In the genomic region with DNA sequence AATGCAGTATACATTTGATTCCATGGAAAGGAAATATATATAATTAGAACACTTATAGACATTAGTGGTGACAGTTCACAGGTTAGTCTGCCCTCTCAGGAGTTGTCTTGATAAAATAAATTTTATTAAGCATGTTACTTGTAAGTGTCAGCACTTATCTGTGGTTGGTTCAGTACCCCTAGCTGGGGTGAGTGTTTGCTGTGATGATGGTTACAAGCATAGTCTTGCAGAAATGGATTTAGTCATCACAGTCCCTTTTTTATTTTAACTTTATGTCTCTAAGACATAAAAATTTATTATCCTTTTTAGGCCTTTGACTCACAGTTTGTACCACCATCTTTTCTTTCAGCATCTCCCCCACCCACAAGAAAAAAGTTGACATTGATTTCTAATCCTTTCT, we compare ENCODE assay signal across 1 cellular context.
TF ChIP-seq lines count a peak whose summit lies in the region.

No MANE protein-coding gene starts in this region.

TF ChIP-seq in GM12878, 131 proteins besides CTCF, POLR2A, EP300 and RAD21:
- TF ChIP-seq CBX3 (IDR thresholded peaks at IDR 0.05; ENCODE audit: borderline replicate concordance, low read depth) (no peak), RB1 (IDR thresholded peaks at IDR 0.05; ENCODE audit: borderline replicate concordance) (no peak), NFYA (IDR thresholded peaks at IDR 0.05; ENCODE audit: borderline replicate concordance, low read depth, low read length) (no peak), BRCA1 (IDR thresholded peaks at IDR 0.05; ENCODE audit: low read depth, low read length) (no peak), RCOR1 (conservative IDR thresholded peaks at IDR 0.05; ENCODE audit: low read depth, low read length) (no peak), HDAC6 (IDR thresholded peaks at IDR 0.05; ENCODE audit: unreplicated experiment) (no peak), PAX8 (IDR thresholded peaks at IDR 0.05) (no peak), ZNF592 (IDR thresholded peaks at IDR 0.05) (no peak), SMAD5 (IDR thresholded peaks at IDR 0.05; ENCODE audit: low read depth) (no peak), EED (IDR thresholded peaks at IDR 0.05; ENCODE audit: low read depth) (no peak), ETV6 (conservative IDR thresholded peaks at IDR 0.05 in 1 of 2, IDR thresholded peaks at IDR 0.05 in 1 of 2; ENCODE audit: borderline replicate concordance in 1 of 2, low read depth in 1 of 2) (no peak), NR2F1 (conservative IDR thresholded peaks at IDR 0.05) (no peak), HSF1 (IDR thresholded peaks at IDR 0.05; ENCODE audit: low read depth, low read length) (no peak)
